Comparison of ENCODE assay signal across 15 cellular contexts in genomic region chr7:92255308-92255707, GRCh38. TPM values are rescaled to one million over a fixed set of nuclear protein-coding genes. Genes with fewer than 3 reads are reported as not detected.
DNase-seq lines count a peak whose midpoint lies in the region; ATAC-seq and TF ChIP-seq lines count a peak whose summit lies in the region.
"Had no signal": no experiment of that assay in that cellular context is flagged by ENCODE, and none has a peak within 500 bp of the region (broad histone marks: within the 10 kb centered on the region; RNA-seq: fewer than 3 reads in every experiment).

No MANE protein-coding gene starts in this region.

- H3K27ac ChIP-seq in RWPE2 (ENCODE audit: poor library complexity, severe bottlenecking) (no peak overlapping the region), fibroblast of lung (ENCODE audit: insufficient read depth, low read length) (peak overlapping the region; percentile 13), gastrocnemius medialis (peak overlapping the region in 2 of 4 donors; percentile 4 to 15), GM23338 (ENCODE audit: low read depth) (no peak overlapping the region), prostate gland (no peak overlapping the region)
- H3K27ac ChIP-seq: stomach had no signal

- no peak overlapping the region for H3K4me3 Mint-ChIP-seq in GM23338
- H3K4me3 Mint-ChIP-seq: immature natural killer cell, nephron progenitor cell had no signal

- H3K9me2 ChIP-seq in GM23338 (ENCODE audit: insufficient read depth): no peaks in the 10 kb centered on the region

- H2AFZ ChIP-seq in fibroblast of lung (ENCODE audit: low read length): no peak overlapping the region
- no peak overlapping the region for H2AFZ ChIP-seq in GM23338

- H3K9me3 ChIP-seq in RWPE2 (ENCODE audit: severe bottlenecking) (peaks cover 2% of the 10 kb centered on the region), fibroblast of lung (ENCODE audit: control insufficient read depth, insufficient read depth, low read depth, low read length) (no peaks in the 10 kb centered on the region), gastrocnemius medialis (no peaks in the 10 kb centered on the region), prostate gland (no peaks in the 10 kb centered on the region)
- H3K9me3 ChIP-seq: stomach had no signal

- H3K27me3 ChIP-seq in RWPE2 (ENCODE audit: insufficient read depth, poor library complexity, severe bottlenecking) (no peaks in the 10 kb centered on the region), fibroblast of lung (ENCODE audit: control insufficient read depth, insufficient read depth, low read length) (no peaks in the 10 kb centered on the region), gastrocnemius medialis (no peaks in the 10 kb centered on the region), GM23338 (ENCODE audit: insufficient read depth) (no peaks in the 10 kb centered on the region), prostate gland (replicated peaks; ENCODE audit: insufficient read depth) (no peaks in the 10 kb centered on the region)
- H3K27me3 ChIP-seq: stomach had no signal

- no peak overlapping the region for H3K9ac ChIP-seq in fibroblast of lung (ENCODE audit: insufficient read depth, low read length)

- peak; percentile 82 for DNase-seq in EL
- DNase-seq in RWPE2 (ENCODE audit: low spot score): no peak
- peak; percentile 91 to 97 for DNase-seq in fibroblast of lung (ENCODE audit: low read depth in 2 of 2)
- DNase-seq in gastrocnemius medialis: no peak
- no peak for DNase-seq in activated CD4-positive, alpha-beta T cell treated with anti-CD3 and anti-CD28 coated beads, Interleukin-2, amount 50 U/mL, for 4 hours
- no peak for DNase-seq in GM20000 (ENCODE audit: low spot score)
- no peak for DNase-seq in GM23338 (ENCODE audit: low spot score)
- DNase-seq in prostate gland (ENCODE audit: low spot score): no peak
- DNase-seq: activated naive CD4-positive, alpha-beta T cell treated with anti-CD3 and anti-CD28 coated beads, Interleukin-2, amount 50 U/mL, for 16 hours; DMS79; immature natural killer cell; KG1; nephron progenitor cell; SHP77 treated with DMSO at 0.1 percent for 48 hours; stomach had no signal

- H3K36me3 ChIP-seq in RWPE2 (ENCODE audit: low read depth): 0 out of 2 replicates have a peak, but pooled peaks cover 6% of the 10 kb centered on the region
- H3K36me3 ChIP-seq in fibroblast of lung (ENCODE audit: control insufficient read depth, insufficient read depth, low read length): no peaks in the 10 kb centered on the region
- no peaks in the 10 kb centered on the region for H3K36me3 ChIP-seq in gastrocnemius medialis
- no peaks in the 10 kb centered on the region for H3K36me3 ChIP-seq in GM23338 (ENCODE audit: insufficient read depth)
- H3K36me3 ChIP-seq in prostate gland: no peaks in the 10 kb centered on the region
- H3K36me3 ChIP-seq: stomach had no signal

- H3K4me1 ChIP-seq in RWPE2 (ENCODE audit: insufficient read depth, poor library complexity, severe bottlenecking): peaks cover 24% of the 10 kb centered on the region
- no peaks in the 10 kb centered on the region for H3K4me1 ChIP-seq in fibroblast of lung (ENCODE audit: control insufficient read depth, extremely low read depth, insufficient read depth, low read length)
- H3K4me1 ChIP-seq in gastrocnemius medialis: peaks cover 39 to 52% of the 10 kb centered on the region in 2 donors
- no peaks in the 10 kb centered on the region for H3K4me1 ChIP-seq in GM23338 (ENCODE audit: insufficient read depth)
- no peaks in the 10 kb centered on the region for H3K4me1 ChIP-seq in prostate gland (replicated peaks)

- TF ChIP-seq CTCF in RWPE2 (IDR thresholded peaks at IDR 0.05; ENCODE audit: poor library complexity, severe bottlenecking) (no peak), fibroblast of lung (conservative IDR thresholded peaks at IDR 0.05 in 1 of 2, IDR thresholded peaks at IDR 0.05 in 1 of 2; ENCODE audit: low read depth in 1 of 2, low read length in 2 of 2) (no peak), gastrocnemius medialis (IDR thresholded peaks at IDR 0.05 in 4 of 5, conservative IDR thresholded peaks at IDR 0.05 in 1 of 5) (no peak), GM20000 (IDR thresholded peaks at IDR 0.05; ENCODE audit: extremely low read depth, missing control alignments) (no peak), GM23338 (conservative IDR thresholded peaks at IDR 0.05; ENCODE audit: low read depth in 2 of 2) (no peak), prostate gland (IDR thresholded peaks at IDR 0.05) (no peak)

- ATAC-seq in RWPE2 (ENCODE audit: low read depth) (peak; percentile 26; the same call in 1 of the 3 replicates), gastrocnemius medialis (peak; percentile 60 to 77), GM23338 (no peak)

- peaks cover 2% of the 10 kb centered on the region for H3K27me3 Mint-ChIP-seq in GM23338 (ENCODE audit: insufficient read depth, low read depth, poor library complexity)

- H4K20me1 ChIP-seq in fibroblast of lung (ENCODE audit: control insufficient read depth, extremely low read depth, insufficient read depth, low read length) (peaks cover 2% of the 10 kb centered on the region), GM23338 (replicated peaks; ENCODE audit: insufficient read depth) (peaks cover 29% of the 10 kb centered on the region)

- H3K4me2 ChIP-seq in fibroblast of lung (ENCODE audit: extremely low read depth, insufficient read depth, low read length) (peak overlapping the region; percentile 73), GM23338 (no peak overlapping the region)

- no peaks in the 10 kb centered on the region for H3K4me1 Mint-ChIP-seq in GM23338
- H3K4me1 Mint-ChIP-seq: nephron progenitor cell had no signal

- intact Hi-C loops in gastrocnemius medialis (cut with DNase I; ENCODE audit: low total_unique reads) (no loop called here), prostate gland (cut with DNase I) (no loop called here)

- H3K79me2 ChIP-seq in fibroblast of lung (ENCODE audit: control insufficient read depth, insufficient read depth, low read length): peaks cover 48% of the 10 kb centered on the region
- H3K79me2 ChIP-seq in GM23338 (replicated peaks; ENCODE audit: insufficient read depth): peaks cover 98% of the 10 kb centered on the region

- peaks cover 14% of the 10 kb centered on the region for H3K36me3 Mint-ChIP-seq in GM23338 (ENCODE audit: low read depth)

- H3K27ac Mint-ChIP-seq in GM23338: no peak overlapping the region
- H3K27ac Mint-ChIP-seq: nephron progenitor cell had no signal

- H3F3A ChIP-seq in GM23338 (replicated peaks; ENCODE audit: low read depth): no peaks in the 10 kb centered on the region

- WGBS in prostate gland: 80% methylated on average over 4 of the region's 4 CpGs

- peaks cover 7% of the 10 kb centered on the region; the same call in 1 of the 3 replicates for H3K9me3 Mint-ChIP-seq in GM23338
- H3K9me3 Mint-ChIP-seq: immature natural killer cell had no signal

- H3K4me3 ChIP-seq in RWPE2 (ENCODE audit: severe bottlenecking) (no peak overlapping the region), fibroblast of lung (replicated peaks in 1 of 4; ENCODE audit: control extremely low read depth in 1 of 4, insufficient read depth in 1 of 4, low read depth in 3 of 4, low read length in 4 of 4) (peak overlapping the region in 2 of 4 experiments; percentile 24 to 35), gastrocnemius medialis (no peak overlapping the region), GM23338 (no peak overlapping the region), prostate gland (no peak overlapping the region)
- H3K4me3 ChIP-seq: stomach had no signal

- TF ChIP-seq POLR2A in gastrocnemius medialis (IDR thresholded peaks at IDR 0.05): no peak
- no peak for TF ChIP-seq POLR2A in prostate gland (IDR thresholded peaks at IDR 0.05)

- in situ Hi-C loops in gastrocnemius medialis (cut with MboI; ENCODE audit: low sequenced_read_pairs in 4 of 4): no loop called here

TF ChIP-seq in GM23338, 12 proteins besides CTCF, POLR2A, EP300 and RAD21:
- TF ChIP-seq STAT1 (IDR thresholded peaks at IDR 0.05; ENCODE audit: unreplicated experiment) (no peak), NANOG (IDR thresholded peaks at IDR 0.05; ENCODE audit: borderline replicate concordance) (no peak), EZH2 (IDR thresholded peaks at IDR 0.05; ENCODE audit: low read depth, unreplicated experiment) (no peak), ETS1 (IDR thresholded peaks at IDR 0.05) (no peak)

RNA-seq across cellular contexts. Expression of gene ANKIB1, which starts 9.5 kb away (rescaled TPM):
- total RNA-seq in fibroblast of lung: 50.6 and 60.4 TPM in 2 replicates
- polyA plus RNA-seq in fibroblast of lung: 38.1 and 53.4 TPM in 2 replicates
- polyA plus RNA-seq in fibroblast of lung (2012): 21.3 and 30.3 TPM in 2 replicates
- 58.4 and 61.1 TPM in 2 replicates for polyA minus RNA-seq in fibroblast of lung (ENCODE audit: low replicate concordance)
- 10 to 100 TPM; 11.5 to 24.2 (median 12.5) TPM for total RNA-seq in gastrocnemius medialis
- 39.8 and 40.3 TPM in 2 replicates for total RNA-seq in GM23338 (2014; rRNA removed; shearing (Covaris generic))
- 17.1 and 19.1 TPM in 2 replicates for polyA plus RNA-seq in GM23338 (2016; fragmentation: Nextera tagmentation; extraction: Ambion mirVana)
- 10 to 100 TPM; 20.1 to 47.9 TPM for total RNA-seq in prostate gland

RNA-seq across cellular contexts. Expression of gene KRIT1, which starts 9.6 kb away (rescaled TPM):
- total RNA-seq in fibroblast of lung: 45.7 and 53.0 TPM in 2 replicates
- 37.9 and 52.3 TPM in 2 replicates for polyA plus RNA-seq in fibroblast of lung
- 15.0 and 19.1 TPM in 2 replicates for polyA plus RNA-seq in fibroblast of lung (2012)
- polyA minus RNA-seq in fibroblast of lung (ENCODE audit: low replicate concordance): 18.8 and 31.1 TPM in 2 replicates
- total RNA-seq in gastrocnemius medialis: 10 to 100 TPM; 28.7 to 47.6 (median 32.5) TPM
- 54.3 and 59.8 TPM in 2 replicates for total RNA-seq in GM23338 (2014; rRNA removed; shearing (Covaris generic))
- polyA plus RNA-seq in GM23338 (2016; fragmentation: Nextera tagmentation; extraction: Ambion mirVana): 49.6 and 51.2 TPM in 2 replicates
- total RNA-seq in prostate gland: 10 to 100 TPM; 53.4 to 98.4 TPM

Comparison
In these comparisons a context has a peak if more than half of its experiments do, and no peak if none do; other contexts are left out.
1. DNase-seq: peak in EL (single experiment) and fibroblast of lung (2 of 2); none in RWPE2 (single experiment), gastrocnemius medialis (0 of 2), activated CD4-positive, alpha-beta T cell treated with anti-CD3 and anti-CD28 coated beads, Interleukin-2, amount 50 U/mL, for 4 hours (0 of 2), GM20000 (single experiment), GM23338 (single experiment) and prostate gland (single experiment).